ENCODE assay signal across 8 cellular contexts in genomic region chr2:152740743-152741328, GRCh38. TPM values are rescaled to one million over a fixed set of nuclear protein-coding genes. Genes with fewer than 3 reads are reported as not detected.
DNase-seq lines count a peak whose midpoint lies in the region; ATAC-seq and TF ChIP-seq lines count a peak whose summit lies in the region.

No MANE protein-coding gene starts in this region.

- DNase-seq in activated T-cell treated with anti-CD3 and anti-CD28 coated beads, Interleukin-2, amount 50 U/mL, for 4 hours: no peak
- DNase-seq in activated T-cell treated with anti-CD3 and anti-CD28 coated beads, Interleukin-2, amount 50 U/mL, for 1 hour: no peak
- DNase-seq in KBM-7: peak; percentile 77
- peak; percentile 84 for DNase-seq in RKO (ENCODE audit: low spot score)
- DNase-seq in epithelial cell of proximal tubule (ENCODE audit: low read depth): no peak
- DNase-seq in omental fat pad (ENCODE audit: low spot score): no peak
- no peak for DNase-seq in MG63

- peaks cover 16% of the 10 kb centered on the region for H3K36me3 Mint-ChIP-seq in activated T-cell treated with anti-CD3 and anti-CD28 coated beads, Interleukin-2, amount 50 U/mL, for 4 hours (ENCODE audit: insufficient read depth)

- no peaks in the 10 kb centered on the region for H3K9me3 Mint-ChIP-seq in activated T-cell treated with anti-CD3 and anti-CD28 coated beads, Interleukin-2, amount 50 U/mL, for 4 hours

- H3K4me1 Mint-ChIP-seq in activated T-cell treated with anti-CD3 and anti-CD28 coated beads, Interleukin-2, amount 50 U/mL, for 4 hours (ENCODE audit: low read depth): no peaks in the 10 kb centered on the region

- no peaks in the 10 kb centered on the region for H3K27me3 ChIP-seq in MG63

- H3K4me3 ChIP-seq in epithelial cell of proximal tubule (ENCODE audit: low read depth, low read length): no peak overlapping the region
- no peak overlapping the region for H3K4me3 ChIP-seq in MG63

- H3K36me3 ChIP-seq in MG63: peaks cover 27% of the 10 kb centered on the region

- H3K9me3 ChIP-seq in MG63: no peaks in the 10 kb centered on the region

- in situ Hi-C loops in KBM-7 (cut with MboI; ENCODE audit: low pct_unique_long_range_greater_than_20kb, low sequenced_read_pairs): no loop called here

- TF ChIP-seq CTCF in epithelial cell of proximal tubule (conservative IDR thresholded peaks at IDR 0.05; ENCODE audit: low read depth, low read length) (peak; percentile 76), omental fat pad (IDR thresholded peaks at IDR 0.05) (peak in 2 of 3 donors; percentile 30 to 58)

- H3K4me3 Mint-ChIP-seq in activated T-cell treated with anti-CD3 and anti-CD28 coated beads, Interleukin-2, amount 50 U/mL, for 4 hours: no peak overlapping the region

- ATAC-seq in activated T-cell treated with anti-CD3 and anti-CD28 coated beads, Interleukin-2, amount 50 U/mL, for 4 hours: peak; percentile 53 to 66
- peak; percentile 80 for ATAC-seq in GM21786 (IDR thresholded peaks at IDR 0.05; ENCODE audit: unreplicated experiment)
- ATAC-seq in omental fat pad (ENCODE audit: low FRiP score): no peak

- H3K27me3 Mint-ChIP-seq in activated T-cell treated with anti-CD3 and anti-CD28 coated beads, Interleukin-2, amount 50 U/mL, for 4 hours (ENCODE audit: low read depth): no peaks in the 10 kb centered on the region

RNA-seq across cellular contexts. Expression of gene ARL6IP6, which starts 22.4 kb away (rescaled TPM):
- 10 to 100 TPM; 15.7 to 20.5 (median 17.7) TPM for total RNA-seq in activated T-cell treated with anti-CD3 and anti-CD28 coated beads, Interleukin-2, amount 50 U/mL, for 4 hours
- total RNA-seq in epithelial cell of proximal tubule (69.3 and 83.9 TPM in 2 replicates), omental fat pad (10 to 100 TPM; 12.6 to 25.9 (median 19.0) TPM)
- 29.5 and 37.4 TPM in 2 replicates for total RNA-seq in MG63 (2014; rRNA removed; shearing (Covaris generic); ENCODE audit: low replicate concordance)

RNA-seq across cellular contexts. Expression of gene PRPF40A, which starts 23.6 kb away (rescaled TPM):
- total RNA-seq in activated T-cell treated with anti-CD3 and anti-CD28 coated beads, Interleukin-2, amount 50 U/mL, for 4 hours: 100 to 1,000 TPM; 165 to 179 (median 178) TPM
- total RNA-seq in epithelial cell of proximal tubule (106 and 132 TPM in 2 replicates), omental fat pad (100 to 1,000 TPM in 1 of 4 donors, 10 to 100 TPM in 3; 69.0 to 125 (median 81.7) TPM)
- total RNA-seq in MG63 (2014; rRNA removed; shearing (Covaris generic); ENCODE audit: low replicate concordance): 145 and 165 TPM in 2 replicates

Comparison
In these comparisons a context has a peak if more than half of its experiments do, and no peak if none do; other contexts are left out.
1. DNase-seq: peak in KBM-7 (single experiment) and RKO (single experiment); none in activated T-cell treated with anti-CD3 and anti-CD28 coated beads, Interleukin-2, amount 50 U/mL, for 4 hours (single experiment), activated T-cell treated with anti-CD3 and anti-CD28 coated beads, Interleukin-2, amount 50 U/mL, for 1 hour (single experiment), epithelial cell of proximal tubule (single experiment), omental fat pad (single experiment) and MG63 (single experiment).